In genomic region chr17:55168970-55169687, GRCh38 we compare ENCODE assay signal across 12 cellular contexts.
A peak's percentile ranks its signal among the peaks of the same experiment; 100 is the strongest.
DNase-seq lines count a peak whose midpoint lies in the region; ATAC-seq, FAIRE-seq and TF ChIP-seq lines count a peak whose summit lies in the region.
"Had no signal": no experiment of that assay in that cellular context is flagged by ENCODE, and none has a peak within 500 bp of the region (broad histone marks: within the 10 kb centered on the region; RNA-seq: fewer than 3 reads in every experiment).

No MANE protein-coding gene starts in this region.

- H3K27me3 ChIP-seq in spleen (replicated peaks in 1 of 7), result no peaks in the 10 kb centered on the region
- H3K27me3 ChIP-seq in effector memory CD4-positive, alpha-beta T cell (replicated peaks; ENCODE audit: control insufficient read depth, insufficient read depth, low read length, poor library complexity, severe bottlenecking), result no peaks in the 10 kb centered on the region
- H3K27me3 ChIP-seq: tibial nerve had no signal

- peak; percentile 90 for FAIRE-seq in GM19239 (lab: Jason Lieb, UNC)

- WGBS in lower leg skin, 2 donors, result 54 to 56% methylated on average over 5 of the region's 5 CpGs
- whole genome bisulfite sequencing in spleen, 5 donors, result 35 to 47% (median 45%) methylated on average over 5 of the region's 5 CpGs

- TF ChIP-seq CTCF in GM12864 (IDR thresholded peaks at IDR 0.05; ENCODE audit: low read depth, low read length, missing control alignments), result no peak
- TF ChIP-seq CTCF in lower leg skin (IDR thresholded peaks at IDR 0.05), result no peak
- no peak for TF ChIP-seq CTCF in spleen (IDR thresholded peaks at IDR 0.05 in 8 of 11, conservative IDR thresholded peaks at IDR 0.05 in 3 of 11)

- peaks cover 0 to 15% (median 2%) of the 10 kb centered on the region in 6 donors for H3K4me1 ChIP-seq in spleen
- no peaks in the 10 kb centered on the region for H3K4me1 ChIP-seq in effector memory CD4-positive, alpha-beta T cell (ENCODE audit: control insufficient read depth, insufficient read depth, low read length, poor library complexity, severe bottlenecking)
- H3K4me1 ChIP-seq: tibial nerve had no signal

- DNase-seq in GM12864 (ENCODE audit: low read depth) (peak; percentile 66), GM19239 (ENCODE audit: insufficient read length, low spot score) (peak; percentile 24), lower leg skin (ENCODE audit: low spot score in 2 of 2) (no peak), spleen (no peak), SKM-1 (lab: John Stamatoyannopoulos, UW; ENCODE audit: unreplicated experiment) (no peak)
- DNase-seq in effector memory CD4-positive, alpha-beta T cell, result no peak
- DNase-seq: CD8-positive, alpha-beta T cell; effector memory CD8-positive, alpha-beta T cell; naive thymus-derived CD8-positive, alpha-beta T cell had no signal

- TF ChIP-seq POLR2A in lower leg skin (IDR thresholded peaks at IDR 0.05) (no peak), spleen (IDR thresholded peaks at IDR 0.05) (no peak)

- ATAC-seq in HG02759 (IDR thresholded peaks at IDR 0.05; ENCODE audit: unreplicated experiment) (peak; percentile 93), HG03520 (IDR thresholded peaks at IDR 0.05; ENCODE audit: unreplicated experiment) (peak; percentile 81)
- ATAC-seq: CD8-positive, alpha-beta T cell; effector memory CD8-positive, alpha-beta T cell; naive thymus-derived CD8-positive, alpha-beta T cell had no signal

- intact Hi-C loops in lower leg skin (cut with DNase I; ENCODE audit: low total_unique reads) (no loop called here), spleen (cut with DNase I; ENCODE audit: low total_unique reads) (no loop called here)

- H3K4me3 ChIP-seq in GM12864 (ENCODE audit: low read depth, low read length) (no peak overlapping the region), lower leg skin (ENCODE audit: low read depth, poor library complexity, severe bottlenecking) (no peak overlapping the region), spleen (no peak overlapping the region)
- H3K4me3 ChIP-seq in effector memory CD4-positive, alpha-beta T cell (ENCODE audit: insufficient read depth, low read depth, low read length, poor library complexity, severe bottlenecking), result no peak overlapping the region
- H3K4me3 ChIP-seq: tibial nerve had no signal

- H3K27ac ChIP-seq in spleen, result no peak overlapping the region
- H3K27ac ChIP-seq in effector memory CD4-positive, alpha-beta T cell (ENCODE audit: insufficient read depth, low read length, poor library complexity, severe bottlenecking), result no peak overlapping the region
- H3K27ac ChIP-seq: tibial nerve had no signal

- H3K9me3 ChIP-seq in spleen, result peaks cover 0 to 6% (median 5%) of the 10 kb centered on the region in 8 donors
- H3K9me3 ChIP-seq in effector memory CD4-positive, alpha-beta T cell (ENCODE audit: control insufficient read depth, low read length), result no peaks in the 10 kb centered on the region

- H3K36me3 ChIP-seq in spleen, result no peaks in the 10 kb centered on the region
- H3K36me3 ChIP-seq in effector memory CD4-positive, alpha-beta T cell (ENCODE audit: control insufficient read depth, insufficient read depth, low read length), result no peaks in the 10 kb centered on the region

Comparison
In these comparisons a context has a peak if more than half of its experiments do, and no peak if none do; other contexts are left out.
1. DNase-seq: peak in GM12864 (single experiment) and GM19239 (single experiment); none in lower leg skin (0 of 2), spleen (single experiment), SKM-1 (single experiment) and effector memory CD4-positive, alpha-beta T cell (0 of 3).